ENCODE assay signal across 10 cellular contexts in the genomic region with DNA sequence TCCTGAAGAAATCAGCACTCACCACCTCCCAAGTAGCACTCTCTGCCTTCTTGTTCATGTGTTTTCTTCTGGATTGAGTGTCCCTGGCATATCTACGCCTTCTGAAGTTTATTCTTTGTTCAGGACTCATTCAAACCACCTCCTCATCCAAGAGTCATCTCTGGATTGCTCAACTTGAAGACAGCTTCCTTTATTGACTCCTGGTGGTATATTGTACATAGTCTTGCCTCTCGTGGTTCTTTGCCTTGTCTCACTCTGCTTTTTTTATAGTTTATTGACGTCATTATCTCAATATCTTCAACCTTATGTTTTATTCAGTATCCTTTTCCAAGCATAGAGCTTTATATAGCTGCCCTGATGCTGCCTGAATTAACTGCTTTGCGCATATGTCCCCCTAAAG.
DNase-seq lines count a peak whose midpoint lies in the region; ATAC-seq and TF ChIP-seq lines count a peak whose summit lies in the region.
"Had no signal": no experiment of that assay in that cellular context is flagged by ENCODE, and none has a peak within 500 bp of the region (broad histone marks: within the 10 kb centered on the region; RNA-seq: fewer than 3 reads in every experiment).

No MANE protein-coding gene starts in this region.

- no peak for TF ChIP-seq CTCF in choroid plexus epithelial cell (conservative IDR thresholded peaks at IDR 0.05; ENCODE audit: low read depth, low read length)

- DNase-seq in GM04504 (ENCODE audit: low read depth) = peak; percentile 78
- DNase-seq in HPDE6-E6E7 (ENCODE audit: extremely low spot score) = peak; percentile 58
- DNase-seq in choroid plexus epithelial cell (ENCODE audit: low read depth) = peak; percentile 9
- no peak for DNase-seq in activated CD8-positive, alpha-beta memory T cell treated with anti-CD3 and anti-CD28 coated beads for 24 hours
- DNase-seq in DMS153 treated with DMSO at 0.1 percent for 48 hours (lab: John Stamatoyannopoulos, UW; ENCODE audit: unreplicated experiment) = no peak
- DNase-seq in superior temporal gyrus (ENCODE audit: extremely low spot score) = no peak
- no peak for DNase-seq in GOT3 (lab: John Stamatoyannopoulos, UW)
- DNase-seq: effector memory CD4-positive, alpha-beta T cell; naive B cell had no signal

- ATAC-seq in GM21515 (IDR thresholded peaks at IDR 0.05; ENCODE audit: unreplicated experiment) = peak; percentile 20

- H3K4me3 ChIP-seq in choroid plexus epithelial cell (ENCODE audit: low read depth, low read length) = no peak overlapping the region

Comparison
In these comparisons a context has a peak if more than half of its experiments do, and no peak if none do; other contexts are left out.
1. DNase-seq: peak in GM04504 (single experiment), HPDE6-E6E7 (single experiment) and choroid plexus epithelial cell (single experiment); none in activated CD8-positive, alpha-beta memory T cell treated with anti-CD3 and anti-CD28 coated beads for 24 hours (single experiment), DMS153 treated with DMSO at 0.1 percent for 48 hours (single experiment), superior temporal gyrus (single experiment) and GOT3 (single experiment).